ENCODE assay signal across 17 cellular contexts in the genomic region with DNA sequence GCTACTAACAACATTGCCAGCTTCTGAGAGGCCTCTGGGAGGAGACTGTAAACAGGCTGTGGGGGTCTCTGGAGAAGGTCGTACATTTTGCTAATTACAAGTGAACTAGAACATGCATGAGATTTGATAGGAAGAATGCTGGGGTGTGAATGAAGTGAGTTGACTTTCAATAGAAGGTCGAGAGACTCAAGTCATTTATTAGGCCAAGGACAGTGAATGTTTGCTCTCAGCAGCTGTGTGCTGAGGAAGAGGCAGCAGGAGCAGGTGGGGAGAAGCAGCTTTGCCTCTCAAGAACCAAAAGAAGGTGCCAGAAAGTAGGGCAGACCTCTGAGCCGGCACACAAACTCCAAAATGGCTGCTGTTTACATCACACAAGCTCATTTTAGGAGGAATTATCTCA.
"Had no signal": no experiment of that assay in that cellular context is flagged by ENCODE, and none has a peak within 500 bp of the region (broad histone marks: within the 10 kb centered on the region; RNA-seq: fewer than 3 reads in every experiment).

No MANE protein-coding gene starts in this region.

- ATAC-seq: left lobe of liver; natural killer cell treated with Interleukin-12 subunit alpha and Interleukin-12 subunit beta and Interleukin-15 and Interleukin-18, amount 100 ng/mL, for 72 hours; right lobe of liver; upper lobe of right lung had no signal

- H3K36me3 ChIP-seq: pancreas, right lobe of liver, thyroid gland, upper lobe of right lung had no signal

- DNase-seq: activated B cell treated with CpG ODN at 0.5 μM for 24 hours; activated CD4-positive, alpha-beta T cell treated with anti-CD3 and anti-CD28 coated beads for 4 hours; activated CD4-positive, alpha-beta T cell treated with anti-CD3 and anti-CD28 coated beads, Interleukin-2, amount 50 U/mL, for 48 hours; activated naive CD4-positive, alpha-beta T cell treated with anti-CD3 and anti-CD28 coated beads for 36 hours; activated T-cell treated with anti-CD3 and anti-CD28 coated beads, Interleukin-2, amount 50 U/mL, for 48 hours; amygdala; cortex of kidney; pancreas; right lobe of liver; stimulated activated CD4-positive, alpha-beta T cell treated with anti-CD3 and anti-CD28 coated beads, Interleukin-1b, Interleukin-23, amount 100 ng/mL, for 48 hours; substantia nigra; T-helper 1 cell; upper lobe of right lung had no signal

- H3K27ac ChIP-seq: pancreas, right lobe of liver, skin epidermis, upper lobe of right lung had no signal

- H3K4me1 ChIP-seq: pancreas, right lobe of liver, thyroid gland, upper lobe of right lung had no signal

- H3K27me3 ChIP-seq: pancreas, right lobe of liver, thyroid gland, upper lobe of right lung had no signal

- H3K9me3 ChIP-seq: pancreas, right lobe of liver, thyroid gland, upper lobe of right lung had no signal

- H3K4me3 ChIP-seq: pancreas, right lobe of liver, skin epidermis, thyroid gland, upper lobe of right lung had no signal
